ENCODE assay signal across 9 cellular contexts in the genomic region with DNA sequence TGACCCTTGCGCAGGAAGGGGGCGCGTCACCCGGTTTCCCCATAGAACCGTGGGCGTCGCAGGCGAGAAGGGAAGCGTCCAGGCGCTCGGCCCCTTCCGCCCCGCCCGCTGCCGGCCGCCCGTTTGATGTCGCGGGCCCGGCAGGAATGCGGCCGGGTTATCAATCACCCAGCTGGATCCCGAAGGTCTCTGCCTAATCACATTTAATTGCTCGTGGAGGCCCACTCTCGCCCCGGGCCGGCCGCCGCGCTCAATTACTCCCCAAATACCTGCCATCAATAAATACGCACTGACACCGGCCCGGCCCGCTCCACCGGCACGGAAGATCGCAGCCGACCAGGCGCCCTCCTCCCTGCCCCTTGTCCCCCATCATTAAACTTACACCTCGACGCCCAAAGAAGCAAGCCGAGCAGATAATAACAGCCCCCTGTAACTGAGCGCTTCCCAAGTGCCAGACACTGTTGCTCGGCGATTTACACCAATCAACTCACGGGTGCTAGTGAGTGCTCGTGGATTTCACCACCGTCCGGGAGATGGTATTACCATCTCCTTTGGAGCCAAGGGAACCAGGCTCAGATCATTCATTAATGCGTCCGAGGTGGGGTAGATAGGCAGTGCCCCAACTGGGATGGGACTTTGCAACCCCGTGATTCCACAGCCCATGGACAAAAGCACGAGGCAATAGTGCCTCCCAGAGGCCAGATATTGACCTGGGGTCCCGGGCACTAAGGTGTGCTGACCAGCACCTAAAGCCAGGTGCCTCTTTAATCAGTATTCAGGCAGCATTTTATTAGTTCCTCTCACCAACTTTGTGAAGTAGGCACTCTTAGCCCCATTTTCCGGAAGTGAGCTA. TPM values are rescaled to one million over a fixed set of nuclear protein-coding genes. Genes with fewer than 3 reads are reported as not detected.
DNase-seq lines count a peak whose midpoint lies in the region; ATAC-seq and TF ChIP-seq lines count a peak whose summit lies in the region.
"Had no signal": no experiment of that assay in that cellular context is flagged by ENCODE, and none has a peak within 500 bp of the region (broad histone marks: within the 10 kb centered on the region; RNA-seq: fewer than 3 reads in every experiment).

No MANE protein-coding gene starts in this region.

- TF ChIP-seq CTCF in GM12873 (IDR thresholded peaks at IDR 0.05; ENCODE audit: insufficient read depth, low read depth, low read length, missing control alignments) (peak; percentile 33), esophagus muscularis mucosa (IDR thresholded peaks at IDR 0.05) (peak; percentile 34 to 37 (median 36))

- intact Hi-C loops in esophagus muscularis mucosa (cut with DNase I) = loop anchor here (5.0 kb wide), 2 partner anchors 318 to 408 kb away; no protein-coding TSS in a partner anchor

- 2% methylated on average over 15 of the region's 55 CpGs for WGBS in esophagus muscularis mucosa
- WGBS in trophoblast cell (ENCODE audit: extremely low coverage, insufficient coverage, insufficient read length) = no CpG with 5 or more reads among the region's 55 CpGs

- H4K12ac ChIP-seq in trophoblast cell (ENCODE audit: low read depth, low read length) = peak overlapping the region; percentile 81

- no peak for TF ChIP-seq POLR2A in esophagus muscularis mucosa (IDR thresholded peaks at IDR 0.05; ENCODE audit: low read depth)

- ATAC-seq in GM21360 (IDR thresholded peaks at IDR 0.05; ENCODE audit: unreplicated experiment) = no peak
- ATAC-seq in GM18502 (IDR thresholded peaks at IDR 0.05; ENCODE audit: poor library complexity, unreplicated experiment) = no peak
- ATAC-seq: activated T-cell treated with anti-CD3 and anti-CD28 coated beads, Interleukin-2, amount 50 U/mL, for 72 hours had no signal

- H3K9me3 ChIP-seq in NT2/D1 (ENCODE audit: insufficient read depth, low read length) (no peaks in the 10 kb centered on the region), esophagus muscularis mucosa (no peaks in the 10 kb centered on the region), trophoblast cell (ENCODE audit: insufficient read depth, low read depth, low read length) (no peaks in the 10 kb centered on the region)

- peak overlapping the region; percentile 97 for H3K18ac ChIP-seq in trophoblast cell (ENCODE audit: low read length)

- H3K4me1 ChIP-seq in NT2/D1 (ENCODE audit: insufficient read depth, insufficient read length) (no peaks in the 10 kb centered on the region), esophagus muscularis mucosa (peaks cover 6 to 22% (median 18%) of the 10 kb centered on the region in 4 donors), trophoblast cell (ENCODE audit: control insufficient read depth in 1 of 2, insufficient read depth in 2 of 2, low read length in 2 of 2) (peaks cover 27 to 34% of the 10 kb centered on the region in 2 experiments)

- H3K79me2 ChIP-seq in trophoblast cell (ENCODE audit: control insufficient read depth, insufficient read depth, low read length, poor library complexity) = peaks cover 19% of the 10 kb centered on the region

- peak overlapping the region; percentile 97 for H3K14ac ChIP-seq in trophoblast cell (ENCODE audit: low read length)

- peak overlapping the region; percentile 93 for H4K8ac ChIP-seq in trophoblast cell (ENCODE audit: low read depth, low read length)

- no peak overlapping the region for H3K23ac ChIP-seq in trophoblast cell (ENCODE audit: low read length)

- H2AK5ac ChIP-seq in trophoblast cell (ENCODE audit: low read length) = peak overlapping the region; percentile 88

- H3K79me1 ChIP-seq in trophoblast cell (ENCODE audit: low read length) = peaks cover 56% of the 10 kb centered on the region

- H2BK5ac ChIP-seq in trophoblast cell (ENCODE audit: low read depth, low read length, poor library complexity) = peak overlapping the region; percentile 97

- peak overlapping the region; percentile 96 for H2BK120ac ChIP-seq in trophoblast cell (ENCODE audit: insufficient read depth, low read length, poor library complexity)

- peak overlapping the region; percentile 96 for H4K91ac ChIP-seq in trophoblast cell (ENCODE audit: low read depth, low read length)

- DNase-seq in NT2/D1 (ENCODE audit: low read depth, low spot score) = no peak
- no peak for DNase-seq in esophagus muscularis mucosa (ENCODE audit: extremely low spot score)
- peak; percentile 26 to 58 for DNase-seq in trophoblast cell
- DNase-seq in SHP77 treated with DMSO at 0.1 percent for 48 hours (lab: John Stamatoyannopoulos, UW) = no peak
- no peak for DNase-seq in HCEC 1CT

- H3K4me3 ChIP-seq in NT2/D1 (ENCODE audit: insufficient read length, low read depth) = peak overlapping the region; percentile 50
- peak overlapping the region in 2 of 4 donors; percentile 20 to 22 for H3K4me3 ChIP-seq in esophagus muscularis mucosa
- H3K4me3 ChIP-seq in trophoblast cell (ENCODE audit: low read depth, low read length) = peak overlapping the region; percentile 62

- peak overlapping the region; percentile 61 for H3K9ac ChIP-seq in NT2/D1 (ENCODE audit: insufficient read length, low read depth)
- peak overlapping the region; percentile 64 for H3K9ac ChIP-seq in trophoblast cell (ENCODE audit: low read length)

- H3K36me3 ChIP-seq in NT2/D1 (ENCODE audit: insufficient read depth, insufficient read length, low read length) (peaks cover 1% of the 10 kb centered on the region), esophagus muscularis mucosa (no peaks in the 10 kb centered on the region), trophoblast cell (ENCODE audit: control insufficient read depth in 1 of 2, insufficient read depth in 2 of 2, low read length in 2 of 2) (peaks cover 14 to 18% of the 10 kb centered on the region in 2 experiments)

- peak overlapping the region; percentile 97 for H2BK12ac ChIP-seq in trophoblast cell (ENCODE audit: low read length)

- H3K27ac ChIP-seq in esophagus muscularis mucosa (replicated peaks in 1 of 4) = no peak overlapping the region
- peak overlapping the region; percentile 95 for H3K27ac ChIP-seq in trophoblast cell (ENCODE audit: low read depth, low read length)

- peak overlapping the region; percentile 85 for H2AFZ ChIP-seq in trophoblast cell (ENCODE audit: insufficient read depth, low read length, poor library complexity)

- no peak for TF ChIP-seq EP300 in esophagus muscularis mucosa (IDR thresholded peaks at IDR 0.05)

- H3K27me3 ChIP-seq in NT2/D1 (ENCODE audit: insufficient read depth, insufficient read length) (peaks cover 60% of the 10 kb centered on the region), esophagus muscularis mucosa (peaks cover 0 to 88% (median 54%) of the 10 kb centered on the region in 4 donors), trophoblast cell (ENCODE audit: insufficient read depth, low read length) (no peaks in the 10 kb centered on the region)

- H3K4me2 ChIP-seq in trophoblast cell (ENCODE audit: low read length) = peak overlapping the region; percentile 68

- peak overlapping the region; percentile 95 for H3K4ac ChIP-seq in trophoblast cell (ENCODE audit: low read depth, low read length)

RNA-seq across cellular contexts. Expression of a gene that starts 11.3 kb away (rescaled TPM):
- total RNA-seq in esophagus muscularis mucosa = 1 to 10 TPM; 1.8 to 4.0 (median 2.2) TPM
- 523 and 535 TPM in 2 replicates for polyA plus RNA-seq in trophoblast cell (2013)

Comparison
In these comparisons a context has a peak if more than half of its experiments do, and no peak if none do; other contexts are left out.
1. DNase-seq: peak in trophoblast cell (2 of 2); none in NT2/D1 (single experiment), esophagus muscularis mucosa (single experiment), SHP77 treated with DMSO at 0.1 percent for 48 hours (single experiment) and HCEC 1CT (single experiment).